2 cellular contexts compared by ENCODE assay signal in genomic region chr19:30155529-30156200, GRCh38.
TF ChIP-seq lines count a peak whose summit lies in the region.

No MANE protein-coding gene starts in this region.

TF ChIP-seq in SK-N-SH treated with all-trans-retinoic acid at 6 μM for 48 hours, 23 proteins besides CTCF, POLR2A, EP300 and RAD21 (continued from another document):
- TF ChIP-seq PATZ1 (CRISPR knock-in tag; IDR thresholded peaks at IDR 0.05; ENCODE audit: borderline replicate concordance), result no peak
- TF ChIP-seq ZC3H10 (CRISPR knock-in tag; IDR thresholded peaks at IDR 0.05), result no peak
- TF ChIP-seq TSHZ2 (CRISPR knock-in tag; IDR thresholded peaks at IDR 0.05), result no peak
- TF ChIP-seq ZNF70 (CRISPR knock-in tag; IDR thresholded peaks at IDR 0.05), result no peak
- TF ChIP-seq, protein P1, sequence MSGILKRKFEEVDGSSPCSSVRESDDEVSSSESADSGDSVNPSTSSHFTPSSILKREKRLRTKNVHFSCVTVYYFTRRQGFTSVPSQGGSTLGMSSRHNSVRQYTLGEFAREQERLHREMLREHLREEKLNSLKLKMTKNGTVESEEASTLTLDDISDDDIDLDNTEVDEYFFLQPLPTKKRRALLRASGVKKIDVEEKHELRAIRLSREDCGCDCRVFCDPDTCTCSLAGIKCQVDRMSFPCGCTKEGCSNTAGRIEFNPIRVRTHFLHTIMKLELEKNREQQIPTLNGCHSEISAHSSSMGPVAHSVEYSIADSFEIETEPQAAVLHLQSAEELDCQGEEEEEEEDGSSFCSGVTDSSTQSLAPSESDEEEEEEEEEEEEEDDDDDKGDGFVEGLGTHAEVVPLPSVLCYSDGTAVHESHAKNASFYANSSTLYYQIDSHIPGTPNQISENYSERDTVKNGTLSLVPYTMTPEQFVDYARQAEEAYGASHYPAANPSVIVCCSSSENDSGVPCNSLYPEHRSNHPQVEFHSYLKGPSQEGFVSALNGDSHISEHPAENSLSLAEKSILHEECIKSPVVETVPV (CRISPR knock-in tag; IDR thresholded peaks at IDR 0.05), result no peak
- TF ChIP-seq, protein P2, sequence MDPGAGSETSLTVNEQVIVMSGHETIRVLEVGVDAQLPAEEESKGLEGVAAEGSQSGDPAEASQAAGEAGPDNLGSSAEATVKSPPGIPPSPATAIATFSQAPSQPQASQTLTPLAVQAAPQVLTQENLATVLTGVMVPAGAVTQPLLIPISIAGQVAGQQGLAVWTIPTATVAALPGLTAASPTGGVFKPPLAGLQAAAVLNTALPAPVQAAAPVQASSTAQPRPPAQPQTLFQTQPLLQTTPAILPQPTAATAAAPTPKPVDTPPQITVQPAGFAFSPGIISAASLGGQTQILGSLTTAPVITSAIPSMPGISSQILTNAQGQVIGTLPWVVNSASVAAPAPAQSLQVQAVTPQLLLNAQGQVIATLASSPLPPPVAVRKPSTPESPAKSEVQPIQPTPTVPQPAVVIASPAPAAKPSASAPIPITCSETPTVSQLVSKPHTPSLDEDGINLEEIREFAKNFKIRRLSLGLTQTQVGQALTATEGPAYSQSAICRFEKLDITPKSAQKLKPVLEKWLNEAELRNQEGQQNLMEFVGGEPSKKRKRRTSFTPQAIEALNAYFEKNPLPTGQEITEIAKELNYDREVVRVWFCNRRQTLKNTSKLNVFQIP (CRISPR knock-in tag; IDR thresholded peaks at IDR 0.05; ENCODE audit: borderline replicate concordance, low read depth), result no peak
- no peak for TF ChIP-seq PPARA (CRISPR knock-in tag; IDR thresholded peaks at IDR 0.05; ENCODE audit: borderline replicate concordance)
- no peak for TF ChIP-seq ZNF565 (CRISPR knock-in tag; conservative IDR thresholded peaks at IDR 0.05; ENCODE audit: low read depth)
- no peak for TF ChIP-seq TCF4 (CRISPR knock-in tag; IDR thresholded peaks at IDR 0.05; ENCODE audit: borderline replicate concordance)
- no peak for TF ChIP-seq BACH2 (CRISPR knock-in tag; IDR thresholded peaks at IDR 0.05; ENCODE audit: borderline replicate concordance)
- no peak for TF ChIP-seq CSDC2 (CRISPR knock-in tag; IDR thresholded peaks at IDR 0.05)
- no peak for TF ChIP-seq SNAI2 (CRISPR knock-in tag; IDR thresholded peaks at IDR 0.05)
- TF ChIP-seq OSR1 (CRISPR knock-in tag; IDR thresholded peaks at IDR 0.05), result no peak
- TF ChIP-seq ESRRG (CRISPR knock-in tag; IDR thresholded peaks at IDR 0.05), result no peak
- no peak for TF ChIP-seq ARNTL (CRISPR knock-in tag; IDR thresholded peaks at IDR 0.05; ENCODE audit: borderline replicate concordance, low read depth)
- TF ChIP-seq ZNF8 (CRISPR knock-in tag; IDR thresholded peaks at IDR 0.05), result no peak
- TF ChIP-seq ZFP30 (CRISPR knock-in tag; IDR thresholded peaks at IDR 0.05), result no peak
- TF ChIP-seq RARB (CRISPR knock-in tag; IDR thresholded peaks at IDR 0.05), result no peak

TF ChIP-seq in K562, 482 proteins besides CTCF, POLR2A, EP300 and RAD21 (continued from another document):
- TF ChIP-seq SMARCA4 (IDR thresholded peaks at IDR 0.05), result no peak
- no peak for TF ChIP-seq TRIM25 (IDR thresholded peaks at IDR 0.05; ENCODE audit: borderline replicate concordance)
- no peak for TF ChIP-seq YY1 (IDR thresholded peaks at IDR 0.05; ENCODE audit: borderline replicate concordance in 1 of 3, control insufficient read depth in 1 of 3, extremely low read depth in 1 of 3, insufficient read depth in 3 of 3, insufficient read length in 1 of 3, insufficient replicate concordance in 2 of 3, low read depth in 1 of 3, low read length in 2 of 3)
- TF ChIP-seq SPI1 (IDR thresholded peaks at IDR 0.05; ENCODE audit: borderline replicate concordance, low read depth, low read length), result peak; percentile 81
